In genomic region chr5:75512383-75513074, GRCh38 we compare ENCODE assay signal across 8 cellular contexts. TPM values are rescaled to one million over a fixed set of nuclear protein-coding genes. Genes with fewer than 3 reads are reported as not detected.
DNase-seq lines count a peak whose midpoint lies in the region; ATAC-seq and TF ChIP-seq lines count a peak whose summit lies in the region.

No MANE protein-coding gene starts in this region.

- H3K4me3 ChIP-seq in esophagus squamous epithelium: peak overlapping the region; percentile 76 to 95 (median 94)
- peak overlapping the region; percentile 67 to 97 (median 92) for H3K4me3 ChIP-seq in gastrocnemius medialis

- H3K4me1 ChIP-seq in esophagus squamous epithelium (peaks cover 17 to 53% (median 24%) of the 10 kb centered on the region in 3 donors), gastrocnemius medialis (peaks cover 44 to 50% of the 10 kb centered on the region in 2 donors)

- peak overlapping the region; percentile 87 for H3K27ac ChIP-seq in RWPE1
- peak overlapping the region; percentile 87 to 96 (median 92) for H3K27ac ChIP-seq in esophagus squamous epithelium
- H3K27ac ChIP-seq in gastrocnemius medialis: peak overlapping the region; percentile 92 to 99 (median 96)

- H3K9me3 Mint-ChIP-seq in T-helper 1 cell treated with Interleukin-12 subunit alpha and Interleukin-12 subunit beta and Interleukin-4 antibody, amounts not matched to agents 30 μg/mL and 1 μg/mL, for 36 hours: no peaks in the 10 kb centered on the region

- intact Hi-C loops in esophagus squamous epithelium (cut with DNase I) (no loop called here), gastrocnemius medialis (cut with DNase I; ENCODE audit: low total_unique reads) (loop anchor here (1.0 kb wide), 1 partner anchor 745 kb away; the partner anchor contains the start of genes GFM2 and NSA2), posterior vena cava (cut with DNase I) (no loop called here)

- ATAC-seq in gastrocnemius medialis: no peak
- ATAC-seq in HG02571 (IDR thresholded peaks at IDR 0.05; ENCODE audit: unreplicated experiment): no peak
- ATAC-seq in HG03045 (IDR thresholded peaks at IDR 0.05; ENCODE audit: unreplicated experiment): no peak

- H3K4me3 Mint-ChIP-seq in T-helper 1 cell treated with Interleukin-12 subunit alpha and Interleukin-12 subunit beta and Interleukin-4 antibody, amounts not matched to agents 30 μg/mL and 1 μg/mL, for 36 hours: peak overlapping the region; percentile 98

- H3K27me3 Mint-ChIP-seq in T-helper 1 cell treated with Interleukin-12 subunit alpha and Interleukin-12 subunit beta and Interleukin-4 antibody, amounts not matched to agents 30 μg/mL and 1 μg/mL, for 36 hours (ENCODE audit: low read depth): no peaks in the 10 kb centered on the region

- POLR2A ChIA-PET in RWPE1 (lab: Yijun Ruan, JAX; ENCODE audit: low non-redundant PET): interaction anchor here (0.6 kb wide), 1 partner anchor 157 kb away, joined by 4 read pairs; no protein-coding TSS in a partner anchor

- H3K9me3 ChIP-seq in esophagus squamous epithelium (no peaks in the 10 kb centered on the region), gastrocnemius medialis (no peaks in the 10 kb centered on the region)

- H3K4me1 Mint-ChIP-seq in T-helper 1 cell treated with Interleukin-12 subunit alpha and Interleukin-12 subunit beta and Interleukin-4 antibody, amounts not matched to agents 30 μg/mL and 1 μg/mL, for 36 hours (ENCODE audit: low read depth): peaks cover 42% of the 10 kb centered on the region

- TF ChIP-seq CTCF in RWPE1 (conservative IDR thresholded peaks at IDR 0.05; ENCODE audit: low read depth) (no peak), esophagus squamous epithelium (IDR thresholded peaks at IDR 0.05) (no peak), gastrocnemius medialis (IDR thresholded peaks at IDR 0.05 in 4 of 5, conservative IDR thresholded peaks at IDR 0.05 in 1 of 5) (no peak)

- no peak for TF ChIP-seq POLR2A in esophagus squamous epithelium (IDR thresholded peaks at IDR 0.05)
- no peak for TF ChIP-seq POLR2A in gastrocnemius medialis (IDR thresholded peaks at IDR 0.05)

- H3K27me3 ChIP-seq in esophagus squamous epithelium (no peaks in the 10 kb centered on the region), gastrocnemius medialis (no peaks in the 10 kb centered on the region)

- DNase-seq in T-helper 1 cell: no peak
- DNase-seq in RWPE1 (ENCODE audit: low spot score): no peak
- no peak for DNase-seq in esophagus squamous epithelium (lab: John Stamatoyannopoulos, UW)
- no peak for DNase-seq in gastrocnemius medialis
- no peak for DNase-seq in posterior vena cava (ENCODE audit: low spot score)

- WGBS in esophagus squamous epithelium, 2 donors: 72% methylated on average over 16 of the region's 16 CpGs

- in situ Hi-C loops in gastrocnemius medialis (cut with MboI; ENCODE audit: low sequenced_read_pairs in 4 of 4): loop anchor here in 2 of 4 donors (25.0 kb wide), 1 partner anchor 175 kb away; the partner anchor contains the start of gene HMGCR (in 2 of the 2)

- H3K36me3 ChIP-seq in esophagus squamous epithelium (no peaks in the 10 kb centered on the region), gastrocnemius medialis (no peaks in the 10 kb centered on the region)

- peaks cover 11% of the 10 kb centered on the region for H3K36me3 Mint-ChIP-seq in T-helper 1 cell treated with Interleukin-12 subunit alpha and Interleukin-12 subunit beta and Interleukin-4 antibody, amounts not matched to agents 30 μg/mL and 1 μg/mL, for 36 hours (ENCODE audit: low read depth)

- H3K27ac Mint-ChIP-seq in T-helper 1 cell treated with Interleukin-12 subunit alpha and Interleukin-12 subunit beta and Interleukin-4 antibody, amounts not matched to agents 30 μg/mL and 1 μg/mL, for 36 hours: peak overlapping the region; percentile 94

- CTCF ChIA-PET in RWPE1 (lab: Yijun Ruan, JAX): interaction anchor here (0.6 kb wide), 1 partner anchor 73 kb away, joined by 5 read pairs; no protein-coding TSS in a partner anchor

RNA-seq across cellular contexts. Expression of gene POLK, which starts 0.8 kb away (rescaled TPM):
- total RNA-seq in esophagus squamous epithelium (10 to 100 TPM in 3 of 4 donors, 1 to 10 TPM in 1; 8.6 to 27.5 (median 14.1) TPM), gastrocnemius medialis (10 to 100 TPM; 23.9 to 35.8 (median 27.8) TPM), posterior vena cava (10 to 100 TPM; 41.5 to 43.0 TPM)

RNA-seq across cellular contexts. Expression of gene CERT1, which starts 1.1 kb away (rescaled TPM):
- 10 to 100 TPM; 19.8 to 29.9 (median 24.4) TPM for total RNA-seq in esophagus squamous epithelium
- 10 to 100 TPM; 30.8 to 50.6 (median 41.9) TPM for total RNA-seq in gastrocnemius medialis
- 10 to 100 TPM; 31.0 to 38.6 TPM for total RNA-seq in posterior vena cava
